19 cellular contexts compared by ENCODE assay signal in the genomic region with DNA sequence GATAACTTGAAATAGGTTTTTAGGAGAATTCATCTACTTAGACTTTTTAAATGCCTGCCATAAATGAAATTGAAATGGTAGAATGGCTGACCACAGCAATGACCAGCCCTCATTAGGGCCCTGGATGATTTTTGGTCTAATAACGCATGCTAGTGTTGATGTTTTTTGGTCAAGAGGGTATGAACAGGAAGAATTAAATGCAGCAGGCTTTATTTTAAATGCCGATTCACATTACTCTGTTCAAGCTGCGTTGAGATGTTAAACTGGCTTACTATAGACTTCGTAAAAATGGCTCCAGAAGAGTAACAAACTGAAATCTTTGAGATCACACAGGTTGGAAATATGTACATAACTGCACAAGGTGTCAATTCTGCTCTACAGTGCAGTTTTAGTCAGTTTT. TPM values are rescaled to one million over a fixed set of nuclear protein-coding genes. Genes with fewer than 3 reads are reported as not detected.
A peak's percentile ranks its signal among the peaks of the same experiment; 100 is the strongest.
DNase-seq lines count a peak whose midpoint lies in the region; ATAC-seq, FAIRE-seq and TF ChIP-seq lines count a peak whose summit lies in the region.
"Had no signal": no experiment of that assay in that cellular context is flagged by ENCODE, and none has a peak within 500 bp of the region (broad histone marks: within the 10 kb centered on the region; RNA-seq: fewer than 3 reads in every experiment).

No MANE protein-coding gene starts in this region.

- dilution Hi-C loops in keratinocyte (cut with MboI; ENCODE audit: extremely low pct_ligation_motif_present, low sequenced_read_pairs): no loop called here

- POLR2A ChIA-PET in activated CD4-positive, alpha-beta memory T cell treated with anti-CD3 and anti-CD28 coated beads for 36 hours (lab: Charles Lee): interaction anchor here (0.6 to 1.5 kb wide), 2 partner anchors 13 to 73 kb away, joined by 4 read pairs; no protein-coding TSS in a partner anchor
- POLR2A ChIA-PET in activated CD4-positive, alpha-beta memory T cell treated with anti-CD3 and anti-CD28 coated beads, Interleukin-2, amount 10 ng/mL, durations not matched to agents 7 days and 5 days (lab: Charles Lee): interaction anchor here (0.6 to 0.9 kb wide), 2 partner anchors 8 to 12 kb away, joined by 3 read pairs; no protein-coding TSS in a partner anchor
- POLR2A ChIA-PET in CD4-positive, alpha-beta T cell (lab: Charles Lee): interaction anchor here (0.8 to 0.9 kb wide), 2 partner anchors 15 kb away, joined by 3 read pairs; partner anchors contain the start of gene DDX3X

- no peaks in the 10 kb centered on the region for H3K27me3 Mint-ChIP-seq in activated CD4-positive, alpha-beta memory T cell treated with anti-CD3 and anti-CD28 coated beads for 36 hours
- H3K27me3 Mint-ChIP-seq in activated CD4-positive, alpha-beta memory T cell treated with anti-CD3 and anti-CD28 coated beads, Interleukin-2, amount 10 ng/mL, durations not matched to agents 7 days and 5 days: no peaks in the 10 kb centered on the region
- H3K27me3 Mint-ChIP-seq in CD4-positive, alpha-beta T cell: no peaks in the 10 kb centered on the region
- H3K27me3 Mint-ChIP-seq: B cell had no signal

- in situ Hi-C loops in KBM-7 (cut with MboI; ENCODE audit: low pct_unique_long_range_greater_than_20kb, low sequenced_read_pairs): no loop called here

- H3K4me1 Mint-ChIP-seq in activated CD4-positive, alpha-beta memory T cell treated with anti-CD3 and anti-CD28 coated beads for 36 hours (ENCODE audit: low read depth): peaks cover 50% of the 10 kb centered on the region
- H3K4me1 Mint-ChIP-seq in activated CD4-positive, alpha-beta memory T cell treated with anti-CD3 and anti-CD28 coated beads, Interleukin-2, amount 10 ng/mL, durations not matched to agents 7 days and 5 days: peaks cover 38% of the 10 kb centered on the region
- H3K4me1 Mint-ChIP-seq in CD4-positive, alpha-beta T cell (ENCODE audit: low read depth): peaks cover 44% of the 10 kb centered on the region

- ATAC-seq in CD4-positive, alpha-beta T cell (ENCODE audit: poor library complexity): no peak
- ATAC-seq in GM21367 (IDR thresholded peaks at IDR 0.05; ENCODE audit: unreplicated experiment): no peak

- H3K9ac ChIP-seq in keratinocyte (ENCODE audit: control insufficient read depth, extremely low read depth, insufficient read depth, low read length) (no peak overlapping the region), kidney (ENCODE audit: low read length in 2 of 2) (no peak overlapping the region)
- H3K9ac ChIP-seq: KMS-11 had no signal

- peaks cover 23% of the 10 kb centered on the region for H4K20me1 ChIP-seq in keratinocyte (ENCODE audit: control insufficient read depth, extremely low read depth, insufficient read depth, low read length)

- no peaks in the 10 kb centered on the region for H3K79me2 ChIP-seq in keratinocyte (ENCODE audit: control insufficient read depth, insufficient read depth, low read length)

- H3K27ac Mint-ChIP-seq in activated CD4-positive, alpha-beta memory T cell treated with anti-CD3 and anti-CD28 coated beads for 36 hours: peak overlapping the region; percentile 19
- no peak overlapping the region for H3K27ac Mint-ChIP-seq in activated CD4-positive, alpha-beta memory T cell treated with anti-CD3 and anti-CD28 coated beads, Interleukin-2, amount 10 ng/mL, durations not matched to agents 7 days and 5 days
- H3K27ac Mint-ChIP-seq in CD4-positive, alpha-beta T cell: peak overlapping the region; percentile 53
- H3K27ac Mint-ChIP-seq: B cell had no signal

- DNase-seq in activated CD4-positive, alpha-beta memory T cell treated with anti-CD3 and anti-CD28 coated beads for 36 hours: no peak
- no peak for DNase-seq in activated CD4-positive, alpha-beta memory T cell treated with anti-CD3 and anti-CD28 coated beads, Interleukin-2, amount 10 ng/mL, durations not matched to agents 7 days and 5 days
- DNase-seq in CD4-positive, alpha-beta T cell: no peak
- DNase-seq in NAMALWA (ENCODE audit: low spot score) (peak; percentile 14), keratinocyte (ENCODE audit: low read depth, low spot score) (no peak), kidney (no peak), KBM-7 (no peak)
- DNase-seq: 8988T, GF-D8, MV-4-11, NCI-H1417, NCI-H187, NCI-H226, NCI-H524 treated with DMSO at 0.1 percent for 48 hours, SHP77 had no signal

- no peaks in the 10 kb centered on the region for H3K9me1 ChIP-seq in keratinocyte (ENCODE audit: control insufficient read depth, extremely low read depth, insufficient read depth, low read length)

- CTCF ChIA-PET in activated CD4-positive, alpha-beta memory T cell treated with anti-CD3 and anti-CD28 coated beads for 36 hours (lab: Charles Lee): no interaction called here
- CTCF ChIA-PET in activated CD4-positive, alpha-beta memory T cell treated with anti-CD3 and anti-CD28 coated beads, Interleukin-2, amount 10 ng/mL, durations not matched to agents 7 days and 5 days (lab: Charles Lee): no interaction called here
- CTCF ChIA-PET in CD4-positive, alpha-beta T cell (lab: Charles Lee): no interaction called here

- no peaks in the 10 kb centered on the region for H3K9me3 ChIP-seq in CD4-positive, alpha-beta T cell (ENCODE audit: control insufficient read depth, low read length)
- no peaks in the 10 kb centered on the region for H3K9me3 ChIP-seq in keratinocyte (ENCODE audit: control insufficient read depth, low read depth, low read length)
- no peaks in the 10 kb centered on the region for H3K9me3 ChIP-seq in kidney (ENCODE audit: control insufficient read depth in 1 of 2, low read length in 2 of 2)

- peaks cover 37% of the 10 kb centered on the region for H3K36me3 Mint-ChIP-seq in activated CD4-positive, alpha-beta memory T cell treated with anti-CD3 and anti-CD28 coated beads for 36 hours
- peaks cover 77% of the 10 kb centered on the region for H3K36me3 Mint-ChIP-seq in activated CD4-positive, alpha-beta memory T cell treated with anti-CD3 and anti-CD28 coated beads, Interleukin-2, amount 10 ng/mL, durations not matched to agents 7 days and 5 days (ENCODE audit: low read depth)
- peaks cover 82% of the 10 kb centered on the region for H3K36me3 Mint-ChIP-seq in CD4-positive, alpha-beta T cell (ENCODE audit: low read depth)

- H2AFZ ChIP-seq in keratinocyte (ENCODE audit: control insufficient read depth, low read length): no peak overlapping the region

- H3K36me3 ChIP-seq in keratinocyte (ENCODE audit: control insufficient read depth in 2 of 2, extremely low read depth in 1 of 2, insufficient read depth in 2 of 2, low read length in 2 of 2): peaks cover 19 to 35% of the 10 kb centered on the region in 2 experiments
- peaks cover 29 to 49% of the 10 kb centered on the region in 2 donors for H3K36me3 ChIP-seq in kidney (ENCODE audit: control insufficient read depth in 1 of 2, insufficient read depth in 2 of 2, low read length in 2 of 2)

- H3K4me3 Mint-ChIP-seq in activated CD4-positive, alpha-beta memory T cell treated with anti-CD3 and anti-CD28 coated beads for 36 hours: no peak overlapping the region
- no peak overlapping the region for H3K4me3 Mint-ChIP-seq in activated CD4-positive, alpha-beta memory T cell treated with anti-CD3 and anti-CD28 coated beads, Interleukin-2, amount 10 ng/mL, durations not matched to agents 7 days and 5 days
- H3K4me3 Mint-ChIP-seq in CD4-positive, alpha-beta T cell: peak overlapping the region; percentile 7
- H3K4me3 Mint-ChIP-seq: B cell had no signal

- H3K4me3 ChIP-seq in keratinocyte (ENCODE audit: control insufficient read depth in 2 of 3, extremely low read depth in 1 of 3, insufficient read depth in 2 of 3, low read depth in 1 of 3, low read length in 3 of 3) (no peak overlapping the region), kidney (ENCODE audit: low read length in 2 of 2) (no peak overlapping the region)

- H3K27ac ChIP-seq in CD4-positive, alpha-beta T cell (ENCODE audit: low read depth, low read length): no peak overlapping the region
- H3K27ac ChIP-seq in keratinocyte (ENCODE audit: control insufficient read depth, insufficient read depth, low read length) (no peak overlapping the region), kidney (ENCODE audit: low read depth in 2 of 2, low read length in 2 of 2) (no peak overlapping the region)
- H3K27ac ChIP-seq: KMS-11 had no signal

- FAIRE-seq in keratinocyte (lab: Jason Lieb, UNC): peak; percentile 62
- no peak for FAIRE-seq in kidney (lab: Jason Lieb, UNC)
- FAIRE-seq: H54 had no signal

- TF ChIP-seq CTCF in CD4-positive, alpha-beta T cell (IDR thresholded peaks at IDR 0.05): no peak
- no peak for TF ChIP-seq CTCF in keratinocyte (optimal IDR thresholded peaks at IDR 0.05 in 1 of 3, IDR thresholded peaks at IDR 0.05 in 1 of 3, conservative IDR thresholded peaks at IDR 0.05 in 1 of 3; ENCODE audit: extremely low read depth in 1 of 3, insufficient read depth in 2 of 3, low read length in 3 of 3)
- TF ChIP-seq CTCF in kidney (IDR thresholded peaks at IDR 0.05; ENCODE audit: borderline replicate concordance, extremely low read depth, insufficient read depth): no peak

- no peak overlapping the region for H3K4me2 ChIP-seq in keratinocyte (ENCODE audit: control insufficient read depth, extremely low read depth, insufficient read depth, low read depth, low read length)
- H3K4me2 ChIP-seq: KMS-11 had no signal

- H3K9me3 Mint-ChIP-seq in activated CD4-positive, alpha-beta memory T cell treated with anti-CD3 and anti-CD28 coated beads for 36 hours: no peaks in the 10 kb centered on the region
- no peaks in the 10 kb centered on the region for H3K9me3 Mint-ChIP-seq in activated CD4-positive, alpha-beta memory T cell treated with anti-CD3 and anti-CD28 coated beads, Interleukin-2, amount 10 ng/mL, durations not matched to agents 7 days and 5 days
- no peaks in the 10 kb centered on the region for H3K9me3 Mint-ChIP-seq in CD4-positive, alpha-beta T cell

- no peaks in the 10 kb centered on the region for H3K4me1 ChIP-seq in keratinocyte (ENCODE audit: control insufficient read depth, extremely low read depth, insufficient read depth, low read length)
- H3K4me1 ChIP-seq in kidney (ENCODE audit: control insufficient read depth in 1 of 2, insufficient read depth in 1 of 2, low read depth in 1 of 2, low read length in 2 of 2): no peaks in the 10 kb centered on the region

- H3K27me3 ChIP-seq in CD4-positive, alpha-beta T cell (ENCODE audit: control insufficient read depth, insufficient read depth, low read length): no peaks in the 10 kb centered on the region
- H3K27me3 ChIP-seq in keratinocyte (ENCODE audit: control insufficient read depth, extremely low read depth, insufficient read depth, low read length): no peaks in the 10 kb centered on the region

- intact Hi-C loops in activated CD4-positive, alpha-beta memory T cell treated with anti-CD3 and anti-CD28 coated beads for 36 hours (cut with micrococcal nuclease): no loop called here
- intact Hi-C loops in CD4-positive, alpha-beta T cell (cut with DNase I, micrococcal nuclease): no loop called here
- intact Hi-C loops in kidney (cut with DNase I): no loop called here

RNA-seq across cellular contexts. Expression of gene DDX3X, which starts 14.6 kb away (rescaled TPM):
- 100 to 1,000 TPM; 216 to 218 TPM for total RNA-seq in activated CD4-positive, alpha-beta memory T cell treated with anti-CD3 and anti-CD28 coated beads for 36 hours
- total RNA-seq in activated CD4-positive, alpha-beta memory T cell treated with anti-CD3 and anti-CD28 coated beads, Interleukin-2, amount 10 ng/mL, durations not matched to agents 7 days and 5 days: 100 to 1,000 TPM; 224 to 225 TPM
- total RNA-seq in CD4-positive, alpha-beta T cell: 100 to 1,000 TPM; 610 to 653 TPM
- polyA plus RNA-seq in keratinocyte: 83.2 to 127 TPM (median 98.1 TPM) in 3 replicates
- polyA plus RNA-seq in keratinocyte (2011; ENCODE audit: low read depth): 557 TPM
- polyA plus RNA-seq in keratinocyte (2011; cell fraction: cytosol; rRNA removed): 54.7 and 75.1 TPM in 2 replicates
- polyA plus RNA-seq in keratinocyte (2011; cell fraction: nucleus; rRNA removed): 95.3 and 148 TPM in 2 replicates
- polyA plus RNA-seq in keratinocyte (2012; ENCODE audit: low replicate concordance): 149 and 182 TPM in 2 replicates
- polyA minus RNA-seq in keratinocyte: 58.7 to 160 TPM (median 143 TPM) in 3 replicates
- 88.8 TPM for polyA minus RNA-seq in keratinocyte (2011; cell fraction: cytosol; rRNA and poly(A)+ RNA removed)
- polyA minus RNA-seq in keratinocyte (2011; cell fraction: nucleus; rRNA and poly(A)+ RNA removed): 134 and 234 TPM in 2 replicates
- total RNA-seq in kidney: 275 TPM
- polyA plus RNA-seq in kidney (ENCODE audit: insufficient read depth, low read depth, low replicate concordance): 43.6 TPM
